ENCODE assay signal across 1 cellular context in genomic region chr15:83011271-83012037, GRCh38.
TF ChIP-seq lines count a peak whose summit lies in the region.

Gene C15orf40, minus strand, starts transcription at chr15:83011639. Its CDS starts 32 bp downstream, at chr15:83011607.

TF ChIP-seq in HepG2, 621 proteins besides CTCF, POLR2A, EP300 and RAD21 (continued from another document and continues in another):
- TF ChIP-seq ZFP37 (CRISPR knock-in tag; IDR thresholded peaks at IDR 0.05; ENCODE audit: borderline replicate concordance) (0 out of 2 replicates have a peak, but pooled peaks have one; percentile 32), ZNF143 (CRISPR knock-in tag; IDR thresholded peaks at IDR 0.05) (0 out of 2 replicates have a peak, but pooled peaks have one; percentile 13), DPF2 (CRISPR knock-in tag; IDR thresholded peaks at IDR 0.05; ENCODE audit: borderline replicate concordance, low read depth) (no peak), EZH2 (conservative IDR thresholded peaks at IDR 0.05; ENCODE audit: low read depth, low read length) (no peak), ZSCAN29 (CRISPR knock-in tag; conservative IDR thresholded peaks at IDR 0.05) (no peak), ZNF552 (CRISPR knock-in tag; IDR thresholded peaks at IDR 0.05; ENCODE audit: borderline replicate concordance) (no peak), KDM5A (IDR thresholded peaks at IDR 0.05; ENCODE audit: borderline replicate concordance, low read length) (peak; percentile 91), HIVEP1 (CRISPR knock-in tag; IDR thresholded peaks at IDR 0.05) (no peak; the same call in 1 of the 2 replicates), ZNF772 (CRISPR knock-in tag; IDR thresholded peaks at IDR 0.05) (peak; percentile 69; the same call in 1 of the 2 replicates), GATAD1 (CRISPR knock-in tag; IDR thresholded peaks at IDR 0.05) (peak; percentile 97), ELF3 (CRISPR knock-in tag; IDR thresholded peaks at IDR 0.05) (peak; percentile 67), ZBTB1 (CRISPR knock-in tag; IDR thresholded peaks at IDR 0.05; ENCODE audit: borderline replicate concordance) (no peak), SYNCRIP (IDR thresholded peaks at IDR 0.05; ENCODE audit: insufficient read depth, low read depth, low read length) (no peak), MAFK (conservative IDR thresholded peaks at IDR 0.05 in 1 of 2, IDR thresholded peaks at IDR 0.05 in 1 of 2; ENCODE audit: low read length in 2 of 2) (no peak), ZBTB38 (CRISPR knock-in tag; IDR thresholded peaks at IDR 0.05) (peak; percentile 100), NFE2L1 (CRISPR knock-in tag; IDR thresholded peaks at IDR 0.05; ENCODE audit: borderline replicate concordance) (peak; percentile 59; the same call in 1 of the 2 replicates), CEBPG (CRISPR knock-in tag; IDR thresholded peaks at IDR 0.05) (peak; percentile 24; the same call in 1 of the 2 replicates), HHEX (CRISPR knock-in tag; IDR thresholded peaks at IDR 0.05) (no peak), SATB2 (CRISPR knock-in tag; IDR thresholded peaks at IDR 0.05) (peak; percentile 84), SSRP1 (CRISPR knock-in tag; IDR thresholded peaks at IDR 0.05) (no peak), LBX2 (CRISPR knock-in tag; IDR thresholded peaks at IDR 0.05; ENCODE audit: borderline replicate concordance) (0 out of 2 replicates have a peak, but pooled peaks have one; percentile 25), FOXM1 (CRISPR knock-in tag; IDR thresholded peaks at IDR 0.05) (no peak), XRCC5 (optimal IDR thresholded peaks at IDR 0.05; ENCODE audit: low read length) (peak; percentile 87), ZNF326 (CRISPR knock-in tag; IDR thresholded peaks at IDR 0.05; ENCODE audit: borderline replicate concordance) (no peak), HOXA9 (CRISPR knock-in tag; IDR thresholded peaks at IDR 0.05; ENCODE audit: borderline replicate concordance) (peak; percentile 85; the same call in 1 of the 2 replicates), SCMH1 (CRISPR knock-in tag; IDR thresholded peaks at IDR 0.05; ENCODE audit: borderline replicate concordance) (no peak), ZNF180 (CRISPR knock-in tag; IDR thresholded peaks at IDR 0.05; ENCODE audit: borderline replicate concordance, low read depth) (no peak), SOX6 (IDR thresholded peaks at IDR 0.05) (no peak), SOX6 (CRISPR knock-in tag; IDR thresholded peaks at IDR 0.05) (peak; percentile 75), ELF4 (CRISPR knock-in tag; IDR thresholded peaks at IDR 0.05; ENCODE audit: borderline replicate concordance) (peak; percentile 89; the same call in 1 of the 2 replicates), ZNF619 (CRISPR knock-in tag; IDR thresholded peaks at IDR 0.05) (peak; percentile 45; the same call in 1 of the 2 replicates), BCL6 (CRISPR knock-in tag; IDR thresholded peaks at IDR 0.05) (no peak), PHF21A (CRISPR knock-in tag; IDR thresholded peaks at IDR 0.05) (peak; percentile 74; the same call in 1 of the 2 replicates), CHCHD3 (CRISPR knock-in tag; IDR thresholded peaks at IDR 0.05) (peak; percentile 72; the same call in 1 of the 2 replicates), YEATS4 (CRISPR knock-in tag; IDR thresholded peaks at IDR 0.05; ENCODE audit: borderline replicate concordance) (peak; percentile 90), HMGXB3 (CRISPR knock-in tag; IDR thresholded peaks at IDR 0.05; ENCODE audit: borderline replicate concordance) (no peak)
- TF ChIP-seq, protein P1, sequence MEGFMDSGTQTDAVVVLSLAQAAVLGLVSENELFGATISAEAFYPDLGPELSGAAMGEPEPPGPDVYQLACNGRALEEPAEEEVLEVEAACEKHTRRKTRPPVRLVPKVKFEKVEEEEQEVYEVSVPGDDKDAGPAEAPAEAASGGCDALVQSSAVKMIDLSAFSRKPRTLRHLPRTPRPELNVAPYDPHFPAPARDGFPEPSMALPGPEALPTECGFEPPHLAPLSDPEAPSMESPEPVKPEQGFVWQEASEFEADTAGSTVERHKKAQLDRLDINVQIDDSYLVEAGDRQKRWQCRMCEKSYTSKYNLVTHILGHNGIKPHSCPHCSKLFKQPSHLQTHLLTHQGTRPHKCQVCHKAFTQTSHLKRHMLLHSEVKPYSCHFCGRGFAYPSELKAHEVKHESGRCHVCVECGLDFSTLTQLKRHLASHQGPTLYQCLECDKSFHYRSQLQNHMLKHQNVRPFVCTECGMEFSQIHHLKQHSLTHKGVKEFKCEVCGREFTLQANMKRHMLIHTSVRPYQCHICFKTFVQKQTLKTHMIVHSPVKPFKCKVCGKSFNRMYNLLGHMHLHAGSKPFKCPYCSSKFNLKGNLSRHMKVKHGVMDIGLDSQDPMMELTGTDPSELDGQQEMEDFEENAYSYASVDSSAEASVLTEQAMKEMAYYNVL (CRISPR knock-in tag; IDR thresholded peaks at IDR 0.05; ENCODE audit: borderline replicate concordance): 0 out of 2 replicates have a peak, but pooled peaks have one; percentile 21
- TF ChIP-seq, protein P2, sequence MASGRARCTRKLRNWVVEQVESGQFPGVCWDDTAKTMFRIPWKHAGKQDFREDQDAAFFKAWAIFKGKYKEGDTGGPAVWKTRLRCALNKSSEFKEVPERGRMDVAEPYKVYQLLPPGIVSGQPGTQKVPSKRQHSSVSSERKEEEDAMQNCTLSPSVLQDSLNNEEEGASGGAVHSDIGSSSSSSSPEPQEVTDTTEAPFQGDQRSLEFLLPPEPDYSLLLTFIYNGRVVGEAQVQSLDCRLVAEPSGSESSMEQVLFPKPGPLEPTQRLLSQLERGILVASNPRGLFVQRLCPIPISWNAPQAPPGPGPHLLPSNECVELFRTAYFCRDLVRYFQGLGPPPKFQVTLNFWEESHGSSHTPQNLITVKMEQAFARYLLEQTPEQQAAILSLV (CRISPR knock-in tag; IDR thresholded peaks at IDR 0.05; ENCODE audit: borderline replicate concordance): peak; percentile 81; the same call in 1 of the 2 replicates
- TF ChIP-seq, protein P3, sequence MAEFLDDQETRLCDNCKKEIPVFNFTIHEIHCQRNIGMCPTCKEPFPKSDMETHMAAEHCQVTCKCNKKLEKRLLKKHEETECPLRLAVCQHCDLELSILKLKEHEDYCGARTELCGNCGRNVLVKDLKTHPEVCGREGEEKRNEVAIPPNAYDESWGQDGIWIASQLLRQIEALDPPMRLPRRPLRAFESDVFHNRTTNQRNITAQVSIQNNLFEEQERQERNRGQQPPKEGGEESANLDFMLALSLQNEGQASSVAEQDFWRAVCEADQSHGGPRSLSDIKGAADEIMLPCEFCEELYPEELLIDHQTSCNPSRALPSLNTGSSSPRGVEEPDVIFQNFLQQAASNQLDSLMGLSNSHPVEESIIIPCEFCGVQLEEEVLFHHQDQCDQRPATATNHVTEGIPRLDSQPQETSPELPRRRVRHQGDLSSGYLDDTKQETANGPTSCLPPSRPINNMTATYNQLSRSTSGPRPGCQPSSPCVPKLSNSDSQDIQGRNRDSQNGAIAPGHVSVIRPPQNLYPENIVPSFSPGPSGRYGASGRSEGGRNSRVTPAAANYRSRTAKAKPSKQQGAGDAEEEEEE (CRISPR knock-in tag; IDR thresholded peaks at IDR 0.05; ENCODE audit: borderline replicate concordance): no peak; the same call in 1 of the 2 replicates
- TF ChIP-seq, protein P4, sequence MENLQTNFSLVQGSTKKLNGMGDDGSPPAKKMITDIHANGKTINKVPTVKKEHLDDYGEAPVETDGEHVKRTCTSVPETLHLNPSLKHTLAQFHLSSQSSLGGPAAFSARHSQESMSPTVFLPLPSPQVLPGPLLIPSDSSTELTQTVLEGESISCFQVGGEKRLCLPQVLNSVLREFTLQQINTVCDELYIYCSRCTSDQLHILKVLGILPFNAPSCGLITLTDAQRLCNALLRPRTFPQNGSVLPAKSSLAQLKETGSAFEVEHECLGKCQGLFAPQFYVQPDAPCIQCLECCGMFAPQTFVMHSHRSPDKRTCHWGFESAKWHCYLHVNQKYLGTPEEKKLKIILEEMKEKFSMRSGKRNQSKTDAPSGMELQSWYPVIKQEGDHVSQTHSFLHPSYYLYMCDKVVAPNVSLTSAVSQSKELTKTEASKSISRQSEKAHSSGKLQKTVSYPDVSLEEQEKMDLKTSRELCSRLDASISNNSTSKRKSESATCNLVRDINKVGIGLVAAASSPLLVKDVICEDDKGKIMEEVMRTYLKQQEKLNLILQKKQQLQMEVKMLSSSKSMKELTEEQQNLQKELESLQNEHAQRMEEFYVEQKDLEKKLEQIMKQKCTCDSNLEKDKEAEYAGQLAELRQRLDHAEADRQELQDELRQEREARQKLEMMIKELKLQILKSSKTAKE (CRISPR knock-in tag; IDR thresholded peaks at IDR 0.05; ENCODE audit: borderline replicate concordance): peak; percentile 28; the same call in 1 of the 2 replicates
- TF ChIP-seq, protein P5, sequence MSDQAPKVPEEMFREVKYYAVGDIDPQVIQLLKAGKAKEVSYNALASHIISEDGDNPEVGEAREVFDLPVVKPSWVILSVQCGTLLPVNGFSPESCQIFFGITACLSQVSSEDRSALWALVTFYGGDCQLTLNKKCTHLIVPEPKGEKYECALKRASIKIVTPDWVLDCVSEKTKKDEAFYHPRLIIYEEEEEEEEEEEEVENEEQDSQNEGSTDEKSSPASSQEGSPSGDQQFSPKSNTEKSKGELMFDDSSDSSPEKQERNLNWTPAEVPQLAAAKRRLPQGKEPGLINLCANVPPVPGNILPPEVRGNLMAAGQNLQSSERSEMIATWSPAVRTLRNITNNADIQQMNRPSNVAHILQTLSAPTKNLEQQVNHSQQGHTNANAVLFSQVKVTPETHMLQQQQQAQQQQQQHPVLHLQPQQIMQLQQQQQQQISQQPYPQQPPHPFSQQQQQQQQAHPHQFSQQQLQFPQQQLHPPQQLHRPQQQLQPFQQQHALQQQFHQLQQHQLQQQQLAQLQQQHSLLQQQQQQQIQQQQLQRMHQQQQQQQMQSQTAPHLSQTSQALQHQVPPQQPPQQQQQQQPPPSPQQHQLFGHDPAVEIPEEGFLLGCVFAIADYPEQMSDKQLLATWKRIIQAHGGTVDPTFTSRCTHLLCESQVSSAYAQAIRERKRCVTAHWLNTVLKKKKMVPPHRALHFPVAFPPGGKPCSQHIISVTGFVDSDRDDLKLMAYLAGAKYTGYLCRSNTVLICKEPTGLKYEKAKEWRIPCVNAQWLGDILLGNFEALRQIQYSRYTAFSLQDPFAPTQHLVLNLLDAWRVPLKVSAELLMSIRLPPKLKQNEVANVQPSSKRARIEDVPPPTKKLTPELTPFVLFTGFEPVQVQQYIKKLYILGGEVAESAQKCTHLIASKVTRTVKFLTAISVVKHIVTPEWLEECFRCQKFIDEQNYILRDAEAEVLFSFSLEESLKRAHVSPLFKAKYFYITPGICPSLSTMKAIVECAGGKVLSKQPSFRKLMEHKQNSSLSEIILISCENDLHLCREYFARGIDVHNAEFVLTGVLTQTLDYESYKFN (CRISPR knock-in tag; conservative IDR thresholded peaks at IDR 0.05): peak; percentile 36; the same call in 1 of the 2 replicates
- TF ChIP-seq, protein P6, sequence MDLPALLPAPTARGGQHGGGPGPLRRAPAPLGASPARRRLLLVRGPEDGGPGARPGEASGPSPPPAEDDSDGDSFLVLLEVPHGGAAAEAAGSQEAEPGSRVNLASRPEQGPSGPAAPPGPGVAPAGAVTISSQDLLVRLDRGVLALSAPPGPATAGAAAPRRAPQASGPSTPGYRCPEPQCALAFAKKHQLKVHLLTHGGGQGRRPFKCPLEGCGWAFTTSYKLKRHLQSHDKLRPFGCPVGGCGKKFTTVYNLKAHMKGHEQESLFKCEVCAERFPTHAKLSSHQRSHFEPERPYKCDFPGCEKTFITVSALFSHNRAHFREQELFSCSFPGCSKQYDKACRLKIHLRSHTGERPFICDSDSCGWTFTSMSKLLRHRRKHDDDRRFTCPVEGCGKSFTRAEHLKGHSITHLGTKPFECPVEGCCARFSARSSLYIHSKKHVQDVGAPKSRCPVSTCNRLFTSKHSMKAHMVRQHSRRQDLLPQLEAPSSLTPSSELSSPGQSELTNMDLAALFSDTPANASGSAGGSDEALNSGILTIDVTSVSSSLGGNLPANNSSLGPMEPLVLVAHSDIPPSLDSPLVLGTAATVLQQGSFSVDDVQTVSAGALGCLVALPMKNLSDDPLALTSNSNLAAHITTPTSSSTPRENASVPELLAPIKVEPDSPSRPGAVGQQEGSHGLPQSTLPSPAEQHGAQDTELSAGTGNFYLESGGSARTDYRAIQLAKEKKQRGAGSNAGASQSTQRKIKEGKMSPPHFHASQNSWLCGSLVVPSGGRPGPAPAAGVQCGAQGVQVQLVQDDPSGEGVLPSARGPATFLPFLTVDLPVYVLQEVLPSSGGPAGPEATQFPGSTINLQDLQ (CRISPR knock-in tag; IDR thresholded peaks at IDR 0.05): 0 out of 2 replicates have a peak, but pooled peaks have one; percentile 26
